ENCODE assay signal across 1 cellular context in genomic region chr11:65942531-65942930, GRCh38.
TF ChIP-seq lines count a peak whose summit lies in the region.

No MANE protein-coding gene starts in this region.

TF ChIP-seq in H1, 55 proteins besides CTCF, POLR2A, EP300 and RAD21:
- TF ChIP-seq CHD1 (IDR thresholded peaks at IDR 0.05; ENCODE audit: low read depth, low read length) (no peak), RNF2 (IDR thresholded peaks at IDR 0.05; ENCODE audit: borderline replicate concordance, low read depth, low read length, missing control alignments, poor library complexity, severe bottlenecking) (no peak), HDAC2 (IDR thresholded peaks at IDR 0.05; ENCODE audit: borderline replicate concordance in 1 of 2, low read depth in 2 of 2, low read length in 2 of 2) (no peak), SAP30 (IDR thresholded peaks at IDR 0.05; ENCODE audit: insufficient read depth, insufficient replicate concordance, low read length) (no peak), SIX5 (IDR thresholded peaks at IDR 0.05; ENCODE audit: low read depth, low read length) (no peak), ZNF274 (IDR thresholded peaks at IDR 0.05; ENCODE audit: borderline replicate concordance, extremely low read depth, low read length) (no peak), RFX5 (IDR thresholded peaks at IDR 0.05; ENCODE audit: borderline replicate concordance, low read depth, low read length) (no peak), TAF1 (IDR thresholded peaks at IDR 0.05; ENCODE audit: low read depth, low read length) (no peak)
